Comparison of ENCODE assay signal across 1 cellular context in the genomic region with DNA sequence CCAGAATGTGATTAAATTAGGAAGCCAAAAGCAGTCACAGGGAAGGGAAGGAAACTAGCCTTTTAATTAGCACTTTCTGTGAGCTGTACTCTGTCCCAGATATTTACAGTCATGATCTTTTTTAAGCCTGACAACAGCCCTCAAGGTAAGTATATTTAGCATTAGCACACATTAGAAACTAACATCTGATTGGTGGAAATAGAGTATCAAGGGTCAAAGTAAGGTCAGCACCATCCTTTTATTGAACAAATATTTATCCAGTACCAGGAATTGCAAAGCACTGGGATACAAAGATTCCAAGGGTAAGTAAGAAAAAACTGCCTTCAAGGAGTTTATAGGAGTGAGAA.
A peak's percentile ranks its signal among the peaks of the same experiment; 100 is the strongest.
TF ChIP-seq lines count a peak whose summit lies in the region.

No MANE protein-coding gene starts in this region.

TF ChIP-seq in HepG2, 621 proteins besides CTCF, POLR2A, EP300 and RAD21 (continued from another document and continues in another):
- TF ChIP-seq, protein P1, sequence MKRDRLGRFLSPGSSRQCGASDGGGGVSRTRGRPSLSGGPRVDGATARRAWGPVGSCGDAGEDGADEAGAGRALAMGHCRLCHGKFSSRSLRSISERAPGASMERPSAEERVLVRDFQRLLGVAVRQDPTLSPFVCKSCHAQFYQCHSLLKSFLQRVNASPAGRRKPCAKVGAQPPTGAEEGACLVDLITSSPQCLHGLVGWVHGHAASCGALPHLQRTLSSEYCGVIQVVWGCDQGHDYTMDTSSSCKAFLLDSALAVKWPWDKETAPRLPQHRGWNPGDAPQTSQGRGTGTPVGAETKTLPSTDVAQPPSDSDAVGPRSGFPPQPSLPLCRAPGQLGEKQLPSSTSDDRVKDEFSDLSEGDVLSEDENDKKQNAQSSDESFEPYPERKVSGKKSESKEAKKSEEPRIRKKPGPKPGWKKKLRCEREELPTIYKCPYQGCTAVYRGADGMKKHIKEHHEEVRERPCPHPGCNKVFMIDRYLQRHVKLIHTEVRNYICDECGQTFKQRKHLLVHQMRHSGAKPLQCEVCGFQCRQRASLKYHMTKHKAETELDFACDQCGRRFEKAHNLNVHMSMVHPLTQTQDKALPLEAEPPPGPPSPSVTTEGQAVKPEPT (CRISPR knock-in tag; IDR thresholded peaks at IDR 0.05; ENCODE audit: low read depth), result no peak
- TF ChIP-seq ZNF33A (CRISPR knock-in tag; IDR thresholded peaks at IDR 0.05; ENCODE audit: borderline replicate concordance) (no peak), ZNF724P (CRISPR knock-in tag; IDR thresholded peaks at IDR 0.05; ENCODE audit: borderline replicate concordance) (no peak), ADNP (CRISPR knock-in tag; IDR thresholded peaks at IDR 0.05) (no peak), ZNF101 (CRISPR knock-in tag; IDR thresholded peaks at IDR 0.05; ENCODE audit: borderline replicate concordance, low read depth) (no peak), BHLHE40 (IDR thresholded peaks at IDR 0.05; ENCODE audit: low read length) (no peak), KLF9 (CRISPR knock-in tag; IDR thresholded peaks at IDR 0.05; ENCODE audit: low read depth) (0 out of 2 replicates have a peak, but pooled peaks have one; percentile 40), ZNF33B (CRISPR knock-in tag; IDR thresholded peaks at IDR 0.05) (no peak), BCL6 (CRISPR knock-in tag; IDR thresholded peaks at IDR 0.05) (peak; percentile 75), ESRRA (CRISPR knock-in tag; IDR thresholded peaks at IDR 0.05; ENCODE audit: low read depth) (no peak), ZNF674 (CRISPR knock-in tag; IDR thresholded peaks at IDR 0.05; ENCODE audit: low read depth) (no peak), ZNF709 (CRISPR knock-in tag; IDR thresholded peaks at IDR 0.05) (no peak), SATB2 (CRISPR knock-in tag; IDR thresholded peaks at IDR 0.05) (no peak), ZNF124 (CRISPR knock-in tag; IDR thresholded peaks at IDR 0.05) (0 out of 2 replicates have a peak, but pooled peaks have one; percentile 44), MEF2D (CRISPR knock-in tag; IDR thresholded peaks at IDR 0.05) (peak; percentile 44), SSRP1 (CRISPR knock-in tag; IDR thresholded peaks at IDR 0.05) (no peak), SPEN (CRISPR knock-in tag; IDR thresholded peaks at IDR 0.05; ENCODE audit: low read depth) (no peak), ZNF749 (CRISPR knock-in tag; IDR thresholded peaks at IDR 0.05; ENCODE audit: borderline replicate concordance) (0 out of 2 replicates have a peak, but pooled peaks have one; percentile 38), SMAD3 (CRISPR knock-in tag; IDR thresholded peaks at IDR 0.05) (no peak), HOXA9 (CRISPR knock-in tag; IDR thresholded peaks at IDR 0.05; ENCODE audit: borderline replicate concordance) (no peak), CREB1 (IDR thresholded peaks at IDR 0.05) (no peak), CREB1 (CRISPR knock-in tag; IDR thresholded peaks at IDR 0.05) (no peak), ZNF10 (CRISPR knock-in tag; IDR thresholded peaks at IDR 0.05; ENCODE audit: borderline replicate concordance, low read depth) (no peak), ZNF205 (CRISPR knock-in tag; IDR thresholded peaks at IDR 0.05) (no peak; the same call in 1 of the 2 replicates), ARNT2 (CRISPR knock-in tag; IDR thresholded peaks at IDR 0.05; ENCODE audit: low read depth) (no peak), SP5 (CRISPR knock-in tag; IDR thresholded peaks at IDR 0.05; ENCODE audit: borderline replicate concordance, low read depth) (0 out of 2 replicates have a peak, but pooled peaks have one; percentile 28), SOX6 (IDR thresholded peaks at IDR 0.05) (no peak), SOX6 (CRISPR knock-in tag; IDR thresholded peaks at IDR 0.05) (no peak), KMT2B (CRISPR knock-in tag; IDR thresholded peaks at IDR 0.05) (no peak), FOXJ3 (CRISPR knock-in tag; IDR thresholded peaks at IDR 0.05; ENCODE audit: borderline replicate concordance) (0 out of 2 replicates have a peak, but pooled peaks have one; percentile 54), SMARCC2 (IDR thresholded peaks at IDR 0.05) (no peak), ZNF652 (CRISPR knock-in tag; IDR thresholded peaks at IDR 0.05; ENCODE audit: borderline replicate concordance, low read depth) (no peak), WIZ (CRISPR knock-in tag; IDR thresholded peaks at IDR 0.05) (no peak), ATRX (CRISPR knock-in tag; IDR thresholded peaks at IDR 0.05; ENCODE audit: borderline replicate concordance) (no peak), ZFP41 (CRISPR knock-in tag; IDR thresholded peaks at IDR 0.05; ENCODE audit: borderline replicate concordance) (no peak), ZNF430 (CRISPR knock-in tag; IDR thresholded peaks at IDR 0.05) (no peak)
- TF ChIP-seq, protein P2, sequence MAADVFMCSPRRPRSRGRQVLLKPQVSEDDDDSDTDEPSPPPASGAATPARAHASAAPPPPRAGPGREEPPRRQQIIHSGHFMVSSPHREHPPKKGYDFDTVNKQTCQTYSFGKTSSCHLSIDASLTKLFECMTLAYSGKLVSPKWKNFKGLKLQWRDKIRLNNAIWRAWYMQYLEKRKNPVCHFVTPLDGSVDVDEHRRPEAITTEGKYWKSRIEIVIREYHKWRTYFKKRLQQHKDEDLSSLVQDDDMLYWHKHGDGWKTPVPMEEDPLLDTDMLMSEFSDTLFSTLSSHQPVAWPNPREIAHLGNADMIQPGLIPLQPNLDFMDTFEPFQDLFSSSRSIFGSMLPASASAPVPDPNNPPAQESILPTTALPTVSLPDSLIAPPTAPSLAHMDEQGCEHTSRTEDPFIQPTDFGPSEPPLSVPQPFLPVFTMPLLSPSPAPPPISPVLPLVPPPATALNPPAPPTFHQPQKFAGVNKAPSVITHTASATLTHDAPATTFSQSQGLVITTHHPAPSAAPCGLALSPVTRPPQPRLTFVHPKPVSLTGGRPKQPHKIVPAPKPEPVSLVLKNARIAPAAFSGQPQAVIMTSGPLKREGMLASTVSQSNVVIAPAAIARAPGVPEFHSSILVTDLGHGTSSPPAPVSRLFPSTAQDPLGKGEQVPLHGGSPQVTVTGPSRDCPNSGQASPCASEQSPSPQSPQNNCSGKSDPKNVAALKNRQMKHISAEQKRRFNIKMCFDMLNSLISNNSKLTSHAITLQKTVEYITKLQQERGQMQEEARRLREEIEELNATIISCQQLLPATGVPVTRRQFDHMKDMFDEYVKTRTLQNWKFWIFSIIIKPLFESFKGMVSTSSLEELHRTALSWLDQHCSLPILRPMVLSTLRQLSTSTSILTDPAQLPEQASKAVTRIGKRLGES (CRISPR knock-in tag; IDR thresholded peaks at IDR 0.05; ENCODE audit: borderline replicate concordance), result no peak
- TF ChIP-seq, protein P3, sequence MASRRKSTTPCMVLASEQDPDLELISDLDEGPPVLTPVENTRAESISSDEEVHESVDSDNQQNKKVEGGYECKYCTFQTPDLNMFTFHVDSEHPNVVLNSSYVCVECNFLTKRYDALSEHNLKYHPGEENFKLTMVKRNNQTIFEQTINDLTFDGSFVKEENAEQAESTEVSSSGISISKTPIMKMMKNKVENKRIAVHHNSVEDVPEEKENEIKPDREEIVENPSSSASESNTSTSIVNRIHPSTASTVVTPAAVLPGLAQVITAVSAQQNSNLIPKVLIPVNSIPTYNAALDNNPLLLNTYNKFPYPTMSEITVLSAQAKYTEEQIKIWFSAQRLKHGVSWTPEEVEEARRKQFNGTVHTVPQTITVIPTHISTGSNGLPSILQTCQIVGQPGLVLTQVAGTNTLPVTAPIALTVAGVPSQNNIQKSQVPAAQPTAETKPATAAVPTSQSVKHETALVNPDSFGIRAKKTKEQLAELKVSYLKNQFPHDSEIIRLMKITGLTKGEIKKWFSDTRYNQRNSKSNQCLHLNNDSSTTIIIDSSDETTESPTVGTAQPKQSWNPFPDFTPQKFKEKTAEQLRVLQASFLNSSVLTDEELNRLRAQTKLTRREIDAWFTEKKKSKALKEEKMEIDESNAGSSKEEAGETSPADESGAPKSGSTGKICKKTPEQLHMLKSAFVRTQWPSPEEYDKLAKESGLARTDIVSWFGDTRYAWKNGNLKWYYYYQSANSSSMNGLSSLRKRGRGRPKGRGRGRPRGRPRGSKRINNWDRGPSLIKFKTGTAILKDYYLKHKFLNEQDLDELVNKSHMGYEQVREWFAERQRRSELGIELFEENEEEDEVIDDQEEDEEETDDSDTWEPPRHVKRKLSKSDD (CRISPR knock-in tag; IDR thresholded peaks at IDR 0.05; ENCODE audit: low read depth), result peak; percentile 8; the same call in 1 of the 2 replicates
- TF ChIP-seq, protein P4, sequence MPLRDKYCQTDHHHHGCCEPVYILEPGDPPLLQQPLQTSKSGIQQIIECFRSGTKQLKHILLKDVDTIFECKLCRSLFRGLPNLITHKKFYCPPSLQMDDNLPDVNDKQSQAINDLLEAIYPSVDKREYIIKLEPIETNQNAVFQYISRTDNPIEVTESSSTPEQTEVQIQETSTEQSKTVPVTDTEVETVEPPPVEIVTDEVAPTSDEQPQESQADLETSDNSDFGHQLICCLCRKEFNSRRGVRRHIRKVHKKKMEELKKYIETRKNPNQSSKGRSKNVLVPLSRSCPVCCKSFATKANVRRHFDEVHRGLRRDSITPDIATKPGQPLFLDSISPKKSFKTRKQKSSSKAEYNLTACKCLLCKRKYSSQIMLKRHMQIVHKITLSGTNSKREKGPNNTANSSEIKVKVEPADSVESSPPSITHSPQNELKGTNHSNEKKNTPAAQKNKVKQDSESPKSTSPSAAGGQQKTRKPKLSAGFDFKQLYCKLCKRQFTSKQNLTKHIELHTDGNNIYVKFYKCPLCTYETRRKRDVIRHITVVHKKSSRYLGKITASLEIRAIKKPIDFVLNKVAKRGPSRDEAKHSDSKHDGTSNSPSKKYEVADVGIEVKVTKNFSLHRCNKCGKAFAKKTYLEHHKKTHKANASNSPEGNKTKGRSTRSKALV (CRISPR knock-in tag; IDR thresholded peaks at IDR 0.05), result no peak
- TF ChIP-seq, protein P5, sequence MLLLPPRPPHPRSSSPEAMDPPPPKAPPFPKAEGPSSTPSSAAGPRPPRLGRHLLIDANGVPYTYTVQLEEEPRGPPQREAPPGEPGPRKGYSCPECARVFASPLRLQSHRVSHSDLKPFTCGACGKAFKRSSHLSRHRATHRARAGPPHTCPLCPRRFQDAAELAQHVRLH (CRISPR knock-in tag; IDR thresholded peaks at IDR 0.05; ENCODE audit: borderline replicate concordance, low read depth), result no peak
- TF ChIP-seq, protein P6, sequence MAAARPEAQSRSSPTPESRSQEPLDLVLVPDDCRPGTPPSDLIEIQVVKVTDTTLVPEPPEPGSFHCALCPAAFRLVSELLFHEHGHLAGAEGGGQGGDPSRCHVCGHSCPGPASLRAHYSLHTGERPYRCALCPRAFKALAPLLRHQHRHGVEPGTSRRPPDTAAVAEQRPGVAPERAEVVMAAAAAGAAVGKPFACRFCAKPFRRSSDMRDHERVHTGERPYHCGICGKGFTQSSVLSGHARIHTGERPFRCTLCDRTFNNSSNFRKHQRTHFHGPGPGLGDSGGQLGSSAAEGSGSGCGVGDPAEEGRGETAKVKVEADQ (CRISPR knock-in tag; IDR thresholded peaks at IDR 0.05; ENCODE audit: borderline replicate concordance), result no peak
- TF ChIP-seq, protein P7, sequence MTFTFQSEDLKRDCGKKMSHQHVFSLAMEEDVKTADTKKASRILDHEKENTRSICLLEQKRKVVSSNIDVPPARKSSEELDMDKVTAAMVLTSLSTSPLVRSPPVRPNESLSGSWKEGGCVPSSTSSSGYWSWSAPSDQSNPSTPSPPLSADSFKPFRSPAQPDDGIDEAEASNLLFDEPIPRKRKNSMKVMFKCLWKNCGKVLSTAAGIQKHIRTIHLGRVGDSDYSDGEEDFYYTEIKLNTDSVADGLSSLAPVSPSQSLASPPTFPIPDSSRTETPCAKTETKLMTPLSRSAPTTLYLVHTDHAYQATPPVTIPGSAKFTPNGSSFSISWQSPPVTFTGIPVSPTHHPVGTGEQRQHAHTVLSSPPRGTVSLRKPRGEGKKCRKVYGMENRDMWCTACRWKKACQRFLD (CRISPR knock-in tag; IDR thresholded peaks at IDR 0.05; ENCODE audit: borderline replicate concordance), result no peak
- TF ChIP-seq, protein P8, sequence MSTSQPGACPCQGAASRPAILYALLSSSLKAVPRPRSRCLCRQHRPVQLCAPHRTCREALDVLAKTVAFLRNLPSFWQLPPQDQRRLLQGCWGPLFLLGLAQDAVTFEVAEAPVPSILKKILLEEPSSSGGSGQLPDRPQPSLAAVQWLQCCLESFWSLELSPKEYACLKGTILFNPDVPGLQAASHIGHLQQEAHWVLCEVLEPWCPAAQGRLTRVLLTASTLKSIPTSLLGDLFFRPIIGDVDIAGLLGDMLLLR (CRISPR knock-in tag; IDR thresholded peaks at IDR 0.05), result no peak
- TF ChIP-seq, protein P9, sequence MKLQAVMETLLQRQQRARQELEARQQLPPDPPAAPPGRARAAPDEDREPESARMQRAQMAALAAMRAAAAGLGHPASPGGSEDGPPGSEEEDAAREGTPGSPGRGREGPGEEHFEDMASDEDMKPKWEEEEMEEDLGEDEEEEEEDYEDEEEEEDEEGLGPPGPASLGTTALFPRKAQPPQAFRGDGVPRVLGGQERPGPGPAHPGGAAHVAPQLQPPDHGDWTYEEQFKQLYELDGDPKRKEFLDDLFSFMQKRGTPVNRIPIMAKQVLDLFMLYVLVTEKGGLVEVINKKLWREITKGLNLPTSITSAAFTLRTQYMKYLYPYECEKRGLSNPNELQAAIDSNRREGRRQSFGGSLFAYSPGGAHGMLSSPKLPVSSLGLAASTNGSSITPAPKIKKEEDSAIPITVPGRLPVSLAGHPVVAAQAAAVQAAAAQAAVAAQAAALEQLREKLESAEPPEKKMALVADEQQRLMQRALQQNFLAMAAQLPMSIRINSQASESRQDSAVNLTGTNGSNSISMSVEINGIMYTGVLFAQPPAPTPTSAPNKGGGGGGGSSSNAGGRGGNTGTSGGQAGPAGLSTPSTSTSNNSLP (IDR thresholded peaks at IDR 0.05; ENCODE audit: low read depth, low read length), result peak; percentile 64; the same call in 1 of the 2 replicates
- TF ChIP-seq, protein P10, sequence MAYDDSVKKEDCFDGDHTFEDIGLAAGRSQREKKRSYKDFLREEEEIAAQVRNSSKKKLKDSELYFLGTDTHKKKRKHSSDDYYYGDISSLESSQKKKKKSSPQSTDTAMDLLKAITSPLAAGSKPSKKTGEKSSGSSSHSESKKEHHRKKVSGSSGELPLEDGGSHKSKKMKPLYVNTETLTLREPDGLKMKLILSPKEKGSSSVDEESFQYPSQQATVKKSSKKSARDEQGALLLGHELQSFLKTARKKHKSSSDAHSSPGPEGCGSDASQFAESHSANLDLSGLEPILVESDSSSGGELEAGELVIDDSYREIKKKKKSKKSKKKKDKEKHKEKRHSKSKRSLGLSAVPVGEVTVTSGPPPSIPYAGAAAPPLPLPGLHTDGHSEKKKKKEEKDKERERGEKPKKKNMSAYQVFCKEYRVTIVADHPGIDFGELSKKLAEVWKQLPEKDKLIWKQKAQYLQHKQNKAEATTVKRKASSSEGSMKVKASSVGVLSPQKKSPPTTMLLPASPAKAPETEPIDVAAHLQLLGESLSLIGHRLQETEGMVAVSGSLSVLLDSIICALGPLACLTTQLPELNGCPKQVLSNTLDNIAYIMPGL (CRISPR knock-in tag; IDR thresholded peaks at IDR 0.05; ENCODE audit: borderline replicate concordance in 1 of 2, low read depth in 1 of 2), result no peak
- TF ChIP-seq, protein P11, sequence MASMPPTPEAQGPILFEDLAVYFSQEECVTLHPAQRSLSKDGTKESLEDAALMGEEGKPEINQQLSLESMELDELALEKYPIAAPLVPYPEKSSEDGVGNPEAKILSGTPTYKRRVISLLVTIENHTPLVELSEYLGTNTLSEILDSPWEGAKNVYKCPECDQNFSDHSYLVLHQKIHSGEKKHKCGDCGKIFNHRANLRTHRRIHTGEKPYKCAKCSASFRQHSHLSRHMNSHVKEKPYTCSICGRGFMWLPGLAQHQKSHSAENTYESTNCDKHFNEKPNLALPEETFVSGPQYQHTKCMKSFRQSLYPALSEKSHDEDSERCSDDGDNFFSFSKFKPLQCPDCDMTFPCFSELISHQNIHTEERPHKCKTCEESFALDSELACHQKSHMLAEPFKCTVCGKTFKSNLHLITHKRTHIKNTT (CRISPR knock-in tag; IDR thresholded peaks at IDR 0.05), result no peak
- TF ChIP-seq, protein P12, sequence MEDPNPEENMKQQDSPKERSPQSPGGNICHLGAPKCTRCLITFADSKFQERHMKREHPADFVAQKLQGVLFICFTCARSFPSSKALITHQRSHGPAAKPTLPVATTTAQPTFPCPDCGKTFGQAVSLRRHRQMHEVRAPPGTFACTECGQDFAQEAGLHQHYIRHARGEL (CRISPR knock-in tag; IDR thresholded peaks at IDR 0.05), result no peak
